Comparison of ENCODE assay signal across 8 cellular contexts in genomic region chr13:48532473-48533206, GRCh38. TPM values are rescaled to one million over a fixed set of nuclear protein-coding genes. Genes with fewer than 3 reads are reported as not detected.
DNase-seq lines count a peak whose midpoint lies in the region; ATAC-seq, FAIRE-seq and TF ChIP-seq lines count a peak whose summit lies in the region.

Gene RCBTB2, minus strand, starts transcription at chr13:48533080. Its CDS starts 11,141 bp downstream, at chr13:48521939.

- WGBS in endodermal cell (ENCODE audit: insufficient coverage in 1 of 2, insufficient read length in 1 of 2), 2 experiments = 0 to 1% methylated on average over 7 to 69 of the region's 69 CpGs
- 2 to 4% methylated on average over 46 to 56 of the region's 69 CpGs for WGBS in mesodermal cell (ENCODE audit: insufficient coverage in 2 of 2), 2 experiments

- H3K9me3 ChIP-seq in Caco-2 (no peaks in the 10 kb centered on the region; the same call in 1 of the 2 replicates), endodermal cell (ENCODE audit: control insufficient read depth, low read length) (peaks cover 13% of the 10 kb centered on the region), mesodermal cell (ENCODE audit: control insufficient read depth, low read length) (peaks cover 5% of the 10 kb centered on the region)

- peak within 1 kb of the TSS; percentile 89 for H3K27ac Mint-ChIP-seq in Caco-2 (ENCODE audit: unreplicated experiment)
- peak within 1 kb of the TSS; percentile 97 for H3K27ac Mint-ChIP-seq in endodermal cell

- H3K27me3 ChIP-seq in Caco-2 (replicated peaks; ENCODE audit: control insufficient read depth, insufficient read depth, low read length) (no peaks in the 10 kb centered on the region), endodermal cell (ENCODE audit: control insufficient read depth, insufficient read depth, low read length, poor library complexity, severe bottlenecking) (peaks cover 48% of the 10 kb centered on the region)

- H3K9me3 Mint-ChIP-seq in Caco-2 (ENCODE audit: unreplicated experiment) (peaks cover 18% of the 10 kb centered on the region), endodermal cell (no peaks in the 10 kb centered on the region)

- POLR2A ChIA-PET in Caco-2 (lab: Charles Lee) = interaction anchor here (0.6 to 1.0 kb wide), 5 partner anchors 10 to 811 kb away, joined by 3 to 8 read pairs (median 4); partner anchors contain the start of gene NUDT15

- no peaks in the 10 kb centered on the region for H3K36me3 ChIP-seq in Caco-2 (ENCODE audit: control insufficient read depth, insufficient read depth, low read length)
- H3K36me3 ChIP-seq in endodermal cell (ENCODE audit: control insufficient read depth, insufficient read depth, low read length) = no peaks in the 10 kb centered on the region
- H3K36me3 ChIP-seq in mesodermal cell (ENCODE audit: control insufficient read depth, insufficient read depth, low read length) = no peaks in the 10 kb centered on the region

- peak within 1 kb of the TSS; percentile 91 for H3K4me3 Mint-ChIP-seq in Caco-2 (ENCODE audit: unreplicated experiment)
- peak within 1 kb of the TSS; percentile 88 for H3K4me3 Mint-ChIP-seq in endodermal cell

- intact Hi-C loops in Caco-2 (cut with micrococcal nuclease; ENCODE audit: unreplicated experiment) = loop anchor here (2.0 kb wide), 1 partner anchor 48 kb away; no protein-coding TSS in a partner anchor

- H3K9ac ChIP-seq in endodermal cell (ENCODE audit: extremely low read depth, low read length, poor library complexity, severe bottlenecking) = peak within 1 kb of the TSS; percentile 9

- CTCF ChIA-PET in Caco-2 (lab: Charles Lee) = interaction anchor here (0.6 to 1.2 kb wide), 8 partner anchors 13 to 1971 kb away, joined by 3 to 13 read pairs (median 3); partner anchors contain the start of genes MED4 and NUDT15

- H3K36me3 Mint-ChIP-seq in Caco-2 (ENCODE audit: insufficient read depth, unreplicated experiment) = peaks cover 18% of the 10 kb centered on the region
- no peaks in the 10 kb centered on the region for H3K36me3 Mint-ChIP-seq in endodermal cell (ENCODE audit: low read depth)

- BruUV-seq in Caco-2 (replicated peaks; lab: Mats Ljungman, UMichigan) = no TSS peak

- H3K4me3 ChIP-seq in Caco-2 (ENCODE audit: low read depth, low read length) (peak within 1 kb of the TSS; percentile 97), endodermal cell (ENCODE audit: low read length) (peak within 1 kb of the TSS; percentile 82), mesodermal cell (ENCODE audit: extremely low read depth, insufficient read depth, low read length, poor library complexity, severe bottlenecking) (peak within 1 kb of the TSS; percentile 57)

- no peaks in the 10 kb centered on the region for H3K4me1 Mint-ChIP-seq in Caco-2 (ENCODE audit: low read depth, unreplicated experiment)
- H3K4me1 Mint-ChIP-seq in endodermal cell = peaks cover 20% of the 10 kb centered on the region

- DNase-seq in Caco-2 (peak; percentile 98 to 99), HTR-8/SVneo (ENCODE audit: insufficient read length, low spot score) (peak; percentile 95), NOMO-1 treated with dmso at 0.1 percent for 144 hours (lab: John Stamatoyannopoulos, UW; ENCODE audit: unreplicated experiment) (peak; percentile 96), endodermal cell (peak; percentile 99)
- peak; percentile 95 for DNase-seq in activated CD8-positive, alpha-beta memory T cell treated with anti-CD3 and anti-CD28 coated beads, Interleukin-2, amount 50 U/mL, for 24 hours (ENCODE audit: extremely low read depth)
- peak; percentile 99 for DNase-seq in stimulated activated CD8-positive, alpha-beta memory T cell treated with anti-CD3 and anti-CD28 coated beads, Interleukin-15, amount 100 ng/mL, for 24 hours (ENCODE audit: low read depth)

- peaks cover 12% of the 10 kb centered on the region for H3K4me1 ChIP-seq in Caco-2
- peaks cover 6% of the 10 kb centered on the region for H3K4me1 ChIP-seq in endodermal cell (ENCODE audit: control insufficient read depth, insufficient read depth, low read length)
- H3K4me1 ChIP-seq in mesodermal cell (ENCODE audit: control insufficient read depth, insufficient read depth, low read length, poor library complexity, severe bottlenecking) = peaks cover 4% of the 10 kb centered on the region

- H3K27ac ChIP-seq in endodermal cell (ENCODE audit: low read depth, low read length) (peak within 1 kb of the TSS; percentile 87), mesodermal cell (ENCODE audit: low read depth, low read length, severe bottlenecking) (peak within 1 kb of the TSS; percentile 90)

- TF ChIP-seq CTCF in Caco-2 (IDR thresholded peaks at IDR 0.05; ENCODE audit: insufficient read depth in 1 of 2, low read depth in 1 of 2, low read length in 1 of 2, severe bottlenecking in 1 of 2, unreplicated experiment in 1 of 2) (no peak), endodermal cell (conservative IDR thresholded peaks at IDR 0.05) (no peak)

- FAIRE-seq in HTR-8/SVneo (lab: Jason Lieb, UNC) = peak; percentile 85

- H3K27me3 Mint-ChIP-seq in Caco-2 (ENCODE audit: insufficient read depth, unreplicated experiment) (no peaks in the 10 kb centered on the region), endodermal cell (ENCODE audit: insufficient read depth) (peaks cover 50% of the 10 kb centered on the region)

- ATAC-seq in GM21381 (IDR thresholded peaks at IDR 0.05; ENCODE audit: unreplicated experiment) = peak; percentile 77

RNA-seq across cellular contexts. Expression of gene RCBTB2, which starts in this region (rescaled TPM):
- total RNA-seq in Caco-2 (2022) = 0.74 and 1.1 TPM in 2 replicates
- 1 to 10 TPM; 3.1 to 7.3 TPM for total RNA-seq in endodermal cell
- 22.5 TPM for polyA plus RNA-seq in endodermal cell (2013, experiment 1 of 2)
- 22.1 TPM for polyA plus RNA-seq in endodermal cell (2013, experiment 2 of 2)
- polyA plus RNA-seq in mesodermal cell (2013, experiment 1 of 2) = 15.6 TPM
- 13.9 TPM for polyA plus RNA-seq in mesodermal cell (2013, experiment 2 of 2)

Comparison
In these comparisons a context has a peak if more than half of its experiments do, and no peak if none do; other contexts are left out.
1. Peak in every context shown above with its lines: DNase-seq, ATAC-seq, H3K4me3 ChIP-seq and H3K27ac ChIP-seq.